Comparison of ENCODE assay signal across 20 cellular contexts in genomic region chr12:123962530-123962929, GRCh38.
"Had no signal": no experiment of that assay in that cellular context is flagged by ENCODE, and none has a peak within 500 bp of the region (broad histone marks: within the 10 kb centered on the region; RNA-seq: fewer than 3 reads in every experiment).

No MANE protein-coding gene starts in this region.

- H3K9me3 ChIP-seq: esophagus squamous epithelium, neutrophil, pancreas, right atrium auricular region, sigmoid colon, spleen, thoracic aorta, tibial nerve, upper lobe of left lung had no signal

- H3K27me3 Mint-ChIP-seq: dendritic cell treated with granulocyte-macrophage colony-stimulating factor and Interleukin-4, amounts not matched to agents 40 ng/mL and 50 ng/mL, for 4 days; memory B cell; stimulated activated naive B cell treated with anti-CD40 and anti-IgM and Interleukin-4, amounts not matched to agents 10 μg/mL and 1 μg/mL and 100 μg/mL, for 72 hours; stimulated activated naive CD8-positive, alpha-beta T cell treated with anti-CD3 and anti-CD28 coated beads, Interleukin-15, Interleukin-2, amounts not matched to agents 100 ng/mL and 50 ng/mL, for 24 hours had no signal

- H3K27me3 ChIP-seq: esophagus squamous epithelium, neutrophil, pancreas, right atrium auricular region, sigmoid colon, spleen, tibial nerve, upper lobe of left lung had no signal

- H3K36me3 Mint-ChIP-seq: memory B cell, natural killer cell had no signal

- H3K4me3 Mint-ChIP-seq: dendritic cell treated with granulocyte-macrophage colony-stimulating factor and Interleukin-4, amounts not matched to agents 40 ng/mL and 50 ng/mL, for 4 days; endodermal cell; memory B cell; natural killer cell; neural crest cell; stimulated activated naive B cell treated with anti-CD40 and anti-IgM and Interleukin-4, amounts not matched to agents 10 μg/mL and 1 μg/mL and 100 μg/mL, for 72 hours; stimulated activated naive CD8-positive, alpha-beta T cell treated with anti-CD3 and anti-CD28 coated beads, Interleukin-15, Interleukin-2, amounts not matched to agents 100 ng/mL and 50 ng/mL, for 24 hours had no signal

- H3K27ac Mint-ChIP-seq: dendritic cell treated with granulocyte-macrophage colony-stimulating factor and Interleukin-4, amounts not matched to agents 40 ng/mL and 50 ng/mL, for 4 days; endodermal cell; memory B cell; natural killer cell; stimulated activated naive B cell treated with anti-CD40 and anti-IgM and Interleukin-4, amounts not matched to agents 10 μg/mL and 1 μg/mL and 100 μg/mL, for 72 hours; stimulated activated naive CD8-positive, alpha-beta T cell treated with anti-CD3 and anti-CD28 coated beads, Interleukin-15, Interleukin-2, amounts not matched to agents 100 ng/mL and 50 ng/mL, for 24 hours had no signal

- H3K4me1 ChIP-seq: esophagus squamous epithelium, pancreas, sigmoid colon, spleen, tibial nerve had no signal

- H3K4me3 ChIP-seq: esophagus squamous epithelium, lung, pancreas, right atrium auricular region, sigmoid colon, spleen, thoracic aorta, tibial nerve, upper lobe of left lung had no signal

- DNase-seq: cerebellar nuclear complex; effector CD8-positive, alpha-beta T cell; endodermal cell; esophagus squamous epithelium; foreskin melanocyte; natural killer cell; pancreas; sigmoid colon; spleen; stimulated activated naive B cell treated with anti-CD40 and anti-IgM and Interleukin-4, amounts not matched to agents 10 μg/mL and 1 μg/mL and 100 μg/mL, for 72 hours; upper lobe of left lung had no signal

- H3K36me3 ChIP-seq: esophagus squamous epithelium, neutrophil, pancreas, right atrium auricular region, sigmoid colon, thoracic aorta had no signal

- H3K9me3 Mint-ChIP-seq: dendritic cell treated with granulocyte-macrophage colony-stimulating factor and Interleukin-4, amounts not matched to agents 40 ng/mL and 50 ng/mL, for 4 days; endodermal cell; memory B cell; natural killer cell; neural crest cell; stimulated activated naive B cell treated with anti-CD40 and anti-IgM and Interleukin-4, amounts not matched to agents 10 μg/mL and 1 μg/mL and 100 μg/mL, for 72 hours; stimulated activated naive CD8-positive, alpha-beta T cell treated with anti-CD3 and anti-CD28 coated beads, Interleukin-15, Interleukin-2, amounts not matched to agents 100 ng/mL and 50 ng/mL, for 24 hours had no signal

- H3K27ac ChIP-seq: esophagus squamous epithelium, neutrophil, pancreas, right atrium auricular region, sigmoid colon, spleen, thoracic aorta, tibial nerve, upper lobe of left lung had no signal
